27 cellular contexts compared by ENCODE assay signal in genomic region chr4:157806176-157806575, GRCh38.
"Had no signal": no experiment of that assay in that cellular context is flagged by ENCODE, and none has a peak within 500 bp of the region (broad histone marks: within the 10 kb centered on the region; RNA-seq: fewer than 3 reads in every experiment).

No MANE protein-coding gene starts in this region.

- DNase-seq: activated CD4-positive, alpha-beta T cell treated with anti-CD3 and anti-CD28 coated beads for 1 hour; activated CD4-positive, alpha-beta T cell treated with anti-CD3 and anti-CD28 coated beads, Interleukin-2, amount 50 U/mL, for 1 hour; activated CD8-positive, alpha-beta T cell treated with anti-CD3 and anti-CD28 coated beads for 36 hours; activated naive CD4-positive, alpha-beta T cell treated with Interleukin-2 at 50 U/mL for 16 hours; activated T-cell treated with anti-CD3 and anti-CD28 coated beads for 4 hours; activated T-cell treated with anti-CD3 and anti-CD28 coated beads, Interleukin-2, amount 50 U/mL, for 72 hours; adrenal gland; brain microvascular endothelial cell; cortex of kidney; effector memory CD8-positive, alpha-beta T cell; erythroblast; foreskin fibroblast; heart left ventricle; immature natural killer cell; kidney; left colon; mammary epithelial cell; naive thymus-derived CD8-positive, alpha-beta T cell; psoas muscle; right cardiac atrium; spleen; stimulated activated naive CD4-positive, alpha-beta T cell; T-helper 17 cell; T1000 had no signal

- H3K9ac ChIP-seq: parathyroid adenoma had no signal

- H3K4me1 ChIP-seq: adrenal gland, heart left ventricle, parathyroid adenoma, psoas muscle, spleen, tibial nerve had no signal

- H3K4me3 ChIP-seq: adrenal gland, ascending aorta, heart left ventricle, psoas muscle, spleen, tibial nerve had no signal

- H3K27ac ChIP-seq: adrenal gland, brain microvascular endothelial cell, heart left ventricle, parathyroid adenoma, psoas muscle, spleen, tibial nerve had no signal

- H3K36me3 ChIP-seq: adrenal gland, ascending aorta, brain microvascular endothelial cell, heart left ventricle, spleen, tibial nerve had no signal

- ATAC-seq: activated CD8-positive, alpha-beta T cell treated with anti-CD3 and anti-CD28 coated beads for 36 hours; activated T-cell treated with anti-CD3 and anti-CD28 coated beads, Interleukin-2, amount 50 U/mL, for 72 hours; effector memory CD8-positive, alpha-beta T cell; heart left ventricle; left colon; naive thymus-derived CD8-positive, alpha-beta T cell; psoas muscle; right cardiac atrium; T-helper 17 cell had no signal

- H3K27me3 ChIP-seq: adrenal gland, ascending aorta, brain microvascular endothelial cell, heart left ventricle, spleen, tibial nerve had no signal

- H3K9me3 ChIP-seq: adrenal gland, psoas muscle had no signal
